In genomic region chr1:147641695-147642592, GRCh38 we compare ENCODE assay signal across 8 cellular contexts. TPM values are rescaled to one million over a fixed set of nuclear protein-coding genes. Genes with fewer than 3 reads are reported as not detected.
DNase-seq lines count a peak whose midpoint lies in the region; ATAC-seq and TF ChIP-seq lines count a peak whose summit lies in the region.

No MANE protein-coding gene starts in this region.

- no peak overlapping the region for H3K9ac ChIP-seq in OCI-LY1 (ENCODE audit: low read length)

- H3K9me3 ChIP-seq in OCI-LY1 (ENCODE audit: low read length) = no peaks in the 10 kb centered on the region

- no peak overlapping the region for H3K4me2 ChIP-seq in OCI-LY1 (ENCODE audit: low read length)

- no peaks in the 10 kb centered on the region for H3K79me2 ChIP-seq in OCI-LY1 (ENCODE audit: insufficient read depth, low read length)

- no peak overlapping the region for H3K4me3 ChIP-seq in OCI-LY1 (ENCODE audit: low read depth, low read length, poor library complexity, severe bottlenecking)

- H2AFZ ChIP-seq in OCI-LY1 (ENCODE audit: low read length) = no peak overlapping the region

- ATAC-seq in left ventricle myocardium superior = peak; percentile 72
- no peak for ATAC-seq in HG02588 (IDR thresholded peaks at IDR 0.05; ENCODE audit: unreplicated experiment)

- H3K27ac ChIP-seq in OCI-LY1 (ENCODE audit: low read depth, low read length, poor library complexity, severe bottlenecking) = no peak overlapping the region

- CTCF ChIA-PET in activated naive CD4-positive, alpha-beta T cell treated with anti-CD3 and anti-CD28 coated beads, Interleukin-2, amount 10 ng/mL, durations not matched to agents 7 days and 5 days (lab: Charles Lee) = interaction anchor here (0.8 to 3.2 kb wide), 19 partner anchors 9 to 251 kb away, joined by 3 to 27 read pairs (median 4); partner anchors contain the start of gene ACP6

- TF ChIP-seq CTCF in HFFc6 (IDR thresholded peaks at IDR 0.05) (peak; percentile 92), OCI-LY1 (IDR thresholded peaks at IDR 0.05; ENCODE audit: low read length) (peak; percentile 85)

- no peaks in the 10 kb centered on the region for H3K36me3 ChIP-seq in OCI-LY1 (ENCODE audit: insufficient read depth, low read length)

- intact Hi-C loops in left ventricle myocardium superior (cut with micrococcal nuclease) = loop anchor here (10.0 kb wide), 2 partner anchors 253 to 377 kb away; no protein-coding TSS in a partner anchor

- H3K27me3 ChIP-seq in OCI-LY1 (ENCODE audit: insufficient read depth, low read length) = no peaks in the 10 kb centered on the region

- H3K4me1 ChIP-seq in OCI-LY1 (ENCODE audit: insufficient read depth, low read length, severe bottlenecking) = no peaks in the 10 kb centered on the region

- H3K36me3 Mint-ChIP-seq in HFFc6 (ENCODE audit: low read depth) = no peaks in the 10 kb centered on the region; the same call in 1 of the 2 replicates
- peaks cover 27% of the 10 kb centered on the region for H3K36me3 Mint-ChIP-seq in activated naive CD4-positive, alpha-beta T cell treated with anti-CD3 and anti-CD28 coated beads, Interleukin-2, amount 10 ng/mL, durations not matched to agents 7 days and 5 days

- H3K27ac Mint-ChIP-seq in HFFc6 = no peak overlapping the region
- no peak overlapping the region for H3K27ac Mint-ChIP-seq in activated naive CD4-positive, alpha-beta T cell treated with anti-CD3 and anti-CD28 coated beads, Interleukin-2, amount 10 ng/mL, durations not matched to agents 7 days and 5 days

- H3K27me3 Mint-ChIP-seq in HFFc6 (ENCODE audit: insufficient read depth) = peaks cover 2% of the 10 kb centered on the region
- no peaks in the 10 kb centered on the region for H3K27me3 Mint-ChIP-seq in activated naive CD4-positive, alpha-beta T cell treated with anti-CD3 and anti-CD28 coated beads, Interleukin-2, amount 10 ng/mL, durations not matched to agents 7 days and 5 days

- H3F3A ChIP-seq in OCI-LY1 (ENCODE audit: insufficient read depth, low read length) = no peaks in the 10 kb centered on the region

- DNase-seq in D341Med (ENCODE audit: low spot score) (peak; percentile 73), HFFc6 (peak; percentile 37), left ventricle myocardium superior (no peak), amniotic stem cell (lab: John Stamatoyannopoulos, UW) (no peak)
- peak; percentile 63 for DNase-seq in activated naive CD4-positive, alpha-beta T cell treated with anti-CD3 and anti-CD28 coated beads, Interleukin-2, amount 10 ng/mL, durations not matched to agents 7 days and 5 days
- peak; percentile 33 for DNase-seq in stimulated activated CD4-positive, alpha-beta T cell treated with anti-CD3 and anti-CD28 coated beads, Interleukin-12 subunit alpha, Interleukin-12 subunit beta, amount 100 ng/mL, for 4 hours

- H3K9me3 Mint-ChIP-seq in HFFc6 = no peaks in the 10 kb centered on the region
- no peaks in the 10 kb centered on the region for H3K9me3 Mint-ChIP-seq in activated naive CD4-positive, alpha-beta T cell treated with anti-CD3 and anti-CD28 coated beads, Interleukin-2, amount 10 ng/mL, durations not matched to agents 7 days and 5 days

- H3K4me1 Mint-ChIP-seq in HFFc6 (ENCODE audit: low read depth) = no peaks in the 10 kb centered on the region
- H3K4me1 Mint-ChIP-seq in activated naive CD4-positive, alpha-beta T cell treated with anti-CD3 and anti-CD28 coated beads, Interleukin-2, amount 10 ng/mL, durations not matched to agents 7 days and 5 days = peaks cover 41% of the 10 kb centered on the region

- H4K20me1 ChIP-seq in OCI-LY1 (ENCODE audit: insufficient read depth, low read length) = no peaks in the 10 kb centered on the region

- H3K9me2 ChIP-seq in OCI-LY1 (ENCODE audit: low read depth, low read length) = no peaks in the 10 kb centered on the region

- H3K4me3 Mint-ChIP-seq in HFFc6 = no peak overlapping the region
- H3K4me3 Mint-ChIP-seq in activated naive CD4-positive, alpha-beta T cell treated with anti-CD3 and anti-CD28 coated beads, Interleukin-2, amount 10 ng/mL, durations not matched to agents 7 days and 5 days = no peak overlapping the region

RNA-seq across cellular contexts. Expression of gene ACP6, which starts 28.4 kb away (rescaled TPM):
- total RNA-seq in HFFc6 (2021; fragmentation: NEBNext Ultra II Directional; extraction: Animal tissue kit (Norgen Biotek cat#: 25700)) = 10 to 100 TPM; 12.4 to 16.9 (median 15.3) TPM
- 7.1 TPM for total RNA-seq in left ventricle myocardium superior

Comparison
In these comparisons a context has a peak if more than half of its experiments do, and no peak if none do; other contexts are left out.
1. DNase-seq: peak in D341Med (single experiment), HFFc6 (single experiment), activated naive CD4-positive, alpha-beta T cell treated with anti-CD3 and anti-CD28 coated beads, Interleukin-2, amount 10 ng/mL, durations not matched to agents 7 days and 5 days (single experiment) and stimulated activated CD4-positive, alpha-beta T cell treated with anti-CD3 and anti-CD28 coated beads, Interleukin-12 subunit alpha, Interleukin-12 subunit beta, amount 100 ng/mL, for 4 hours (single experiment); none in left ventricle myocardium superior (single experiment) and amniotic stem cell (single experiment).